ENCODE assay signal across 12 cellular contexts in the genomic region with DNA sequence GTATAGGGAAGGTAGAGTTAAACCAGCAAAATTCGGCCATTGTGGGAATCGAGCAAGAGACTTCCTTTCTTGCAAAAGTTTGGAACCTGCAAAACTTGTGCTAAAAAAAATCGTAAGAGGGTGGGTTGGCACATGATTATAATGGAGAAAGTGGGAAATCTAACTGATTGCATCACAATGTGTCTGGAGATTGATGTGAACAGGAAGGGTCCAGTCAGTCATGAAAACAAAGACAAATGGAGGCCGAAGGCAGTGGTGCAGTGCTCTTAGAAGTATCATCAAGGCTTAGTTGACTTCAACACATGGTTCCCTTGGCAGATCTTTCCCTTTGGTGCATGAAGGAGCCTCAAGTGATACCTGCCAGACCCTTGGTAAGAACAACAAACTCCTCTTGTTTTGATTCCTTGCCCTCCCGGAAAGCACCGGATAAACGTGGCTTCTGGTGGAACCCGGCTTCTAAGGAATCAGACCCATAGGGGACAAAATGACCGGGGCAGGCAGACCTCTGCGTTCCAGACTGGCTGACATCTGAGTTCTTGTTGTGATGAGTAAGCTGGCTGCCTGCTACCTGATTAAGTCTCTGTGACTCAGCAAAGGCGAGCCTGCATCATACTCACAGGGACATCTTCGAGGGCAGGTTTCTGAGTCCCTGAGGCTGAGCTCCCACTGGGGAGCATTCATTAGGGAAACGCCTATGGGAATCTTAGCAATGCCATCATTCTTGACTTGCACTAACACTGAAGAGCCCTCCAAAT.
DNase-seq lines count a peak whose midpoint lies in the region; FAIRE-seq and TF ChIP-seq lines count a peak whose summit lies in the region.
"Had no signal": no experiment of that assay in that cellular context is flagged by ENCODE, and none has a peak within 500 bp of the region (broad histone marks: within the 10 kb centered on the region; RNA-seq: fewer than 3 reads in every experiment).

No MANE protein-coding gene starts in this region.

- H3K36me3 ChIP-seq in SJCRH30: peaks cover 12% of the 10 kb centered on the region
- H3K36me3 ChIP-seq: left ventricle myocardium inferior had no signal

- peak; percentile 7 for DNase-seq in AG09319 (ENCODE audit: extremely low read depth, low read depth)
- DNase-seq in H54 (ENCODE audit: insufficient read length, low spot score): peak; percentile 18
- peak; percentile 67 for DNase-seq in astrocyte of the hippocampus (ENCODE audit: low read depth, low spot score)
- peak; percentile 79 for DNase-seq in kidney tubule cell (ENCODE audit: low spot score)
- DNase-seq in OCI-M2 (lab: John Stamatoyannopoulos, UW; ENCODE audit: unreplicated experiment): no peak
- no peak for DNase-seq in NCI-H1694 (lab: John Stamatoyannopoulos, UW)
- no peak for DNase-seq in SJCRH30
- DNase-seq in NCI-H524 treated with DMSO at 0.1 percent for 48 hours (lab: John Stamatoyannopoulos, UW): no peak
- DNase-seq: left ventricle myocardium inferior, NCI-H526 treated with DMSO at 0.1 percent for 48 hours had no signal

- H3K27ac ChIP-seq in SJCRH30: no peak overlapping the region
- H3K27ac ChIP-seq: KMS-11, left ventricle myocardium inferior had no signal

- no peaks in the 10 kb centered on the region for H3K9me3 ChIP-seq in SJCRH30 (replicated peaks)
- H3K9me3 ChIP-seq: left ventricle myocardium inferior had no signal

- H3K4me3 ChIP-seq in SJCRH30: no peak overlapping the region
- H3K4me3 ChIP-seq: left ventricle myocardium inferior had no signal

- TF ChIP-seq CTCF in AG09319 (IDR thresholded peaks at IDR 0.05; ENCODE audit: low read depth, low read length): no peak

- no peaks in the 10 kb centered on the region for H3K27me3 ChIP-seq in SJCRH30

- no peaks in the 10 kb centered on the region for H3K4me1 ChIP-seq in SJCRH30

- FAIRE-seq in H54 (lab: Jason Lieb, UNC): no peak
- FAIRE-seq: endometrium had no signal

- TF ChIP-seq POLR2A in H54 (IDR thresholded peaks at IDR 0.05; ENCODE audit: low read depth, low read length): no peak

Comparison
In these comparisons a context has a peak if more than half of its experiments do, and no peak if none do; other contexts are left out.
1. DNase-seq: peak in AG09319 (single experiment), H54 (single experiment), astrocyte of the hippocampus (single experiment) and kidney tubule cell (single experiment); none in OCI-M2 (single experiment), NCI-H1694 (single experiment), SJCRH30 (0 of 2) and NCI-H524 treated with DMSO at 0.1 percent for 48 hours (single experiment).